In the genomic region with DNA sequence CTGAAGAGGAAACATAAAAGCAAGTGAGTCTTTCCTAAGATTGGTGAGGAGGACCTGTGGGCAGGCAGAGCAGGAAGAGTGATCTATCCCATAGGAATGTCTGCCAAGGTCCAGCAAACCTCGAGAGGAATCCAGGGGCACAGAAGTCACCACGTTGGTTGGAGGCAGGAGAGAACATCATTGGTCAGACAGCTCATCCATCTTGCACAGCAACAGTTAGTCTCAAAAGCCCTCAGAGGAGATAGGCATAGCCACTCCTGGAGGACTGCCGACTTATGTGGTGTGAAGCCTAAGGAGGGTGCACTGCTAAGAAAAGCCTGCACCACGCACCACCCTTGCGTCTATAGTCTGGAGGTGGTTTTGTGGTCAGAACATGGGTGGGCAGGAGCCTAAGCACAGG, we compare ENCODE assay signal across 1 cellular context.
TF ChIP-seq lines count a peak whose summit lies in the region.

No MANE protein-coding gene starts in this region.

TF ChIP-seq in SK-N-SH treated with all-trans-retinoic acid at 6 μM for 48 hours, 23 proteins besides CTCF, POLR2A, EP300 and RAD21 (continued from another document):
- TF ChIP-seq, protein P1, sequence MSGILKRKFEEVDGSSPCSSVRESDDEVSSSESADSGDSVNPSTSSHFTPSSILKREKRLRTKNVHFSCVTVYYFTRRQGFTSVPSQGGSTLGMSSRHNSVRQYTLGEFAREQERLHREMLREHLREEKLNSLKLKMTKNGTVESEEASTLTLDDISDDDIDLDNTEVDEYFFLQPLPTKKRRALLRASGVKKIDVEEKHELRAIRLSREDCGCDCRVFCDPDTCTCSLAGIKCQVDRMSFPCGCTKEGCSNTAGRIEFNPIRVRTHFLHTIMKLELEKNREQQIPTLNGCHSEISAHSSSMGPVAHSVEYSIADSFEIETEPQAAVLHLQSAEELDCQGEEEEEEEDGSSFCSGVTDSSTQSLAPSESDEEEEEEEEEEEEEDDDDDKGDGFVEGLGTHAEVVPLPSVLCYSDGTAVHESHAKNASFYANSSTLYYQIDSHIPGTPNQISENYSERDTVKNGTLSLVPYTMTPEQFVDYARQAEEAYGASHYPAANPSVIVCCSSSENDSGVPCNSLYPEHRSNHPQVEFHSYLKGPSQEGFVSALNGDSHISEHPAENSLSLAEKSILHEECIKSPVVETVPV (CRISPR knock-in tag; IDR thresholded peaks at IDR 0.05) = no peak
- TF ChIP-seq ZNF565 (CRISPR knock-in tag; conservative IDR thresholded peaks at IDR 0.05; ENCODE audit: low read depth) (no peak), ZFP30 (CRISPR knock-in tag; IDR thresholded peaks at IDR 0.05) (no peak), SNAI2 (CRISPR knock-in tag; IDR thresholded peaks at IDR 0.05) (no peak), ISL1 (CRISPR knock-in tag; IDR thresholded peaks at IDR 0.05) (no peak)
